ENCODE assay signal across 11 cellular contexts in the genomic region with DNA sequence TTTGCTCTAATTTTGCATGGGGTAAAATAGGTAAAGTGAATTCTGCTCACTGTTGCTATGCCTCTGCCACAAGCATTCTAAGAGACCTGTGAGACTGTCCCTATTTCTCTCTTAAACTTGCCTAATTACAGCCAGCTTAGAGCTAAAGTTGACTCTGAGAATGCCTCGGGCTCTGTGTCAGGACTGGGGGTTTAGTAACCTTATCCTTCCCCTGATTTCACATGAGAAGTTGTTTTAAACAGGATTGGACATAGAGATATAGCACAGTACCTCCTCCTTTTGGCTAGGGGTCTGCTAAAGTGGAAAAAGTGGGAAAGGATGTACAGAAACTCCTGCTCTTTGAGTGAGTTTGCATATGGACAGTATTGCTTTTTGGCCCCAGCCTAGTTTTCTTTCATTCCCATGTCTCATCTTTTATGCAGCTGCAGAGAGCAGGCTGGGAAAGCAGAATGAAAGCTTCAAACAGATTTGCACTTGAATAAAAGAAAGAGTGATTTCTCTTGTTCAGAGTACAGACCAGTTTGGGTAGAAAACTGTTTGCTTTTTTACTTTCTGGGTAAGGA.
DNase-seq lines count a peak whose midpoint lies in the region; ATAC-seq and TF ChIP-seq lines count a peak whose summit lies in the region.
"Had no signal": no experiment of that assay in that cellular context is flagged by ENCODE, and none has a peak within 500 bp of the region (broad histone marks: within the 10 kb centered on the region; RNA-seq: fewer than 3 reads in every experiment).

No MANE protein-coding gene starts in this region.

- WGBS in right cardiac atrium: 32% methylated on average over 1 of the region's 1 CpG

- H3K9me3 ChIP-seq in right cardiac atrium (ENCODE audit: control insufficient read depth, low read length): no peaks in the 10 kb centered on the region

- H3K4me1 ChIP-seq in right cardiac atrium (ENCODE audit: control insufficient read depth, insufficient read depth, low read length): no peaks in the 10 kb centered on the region

- peak in 1 of 2 donors; percentile 30 for ATAC-seq in right cardiac atrium
- ATAC-seq in GM21367 (IDR thresholded peaks at IDR 0.05; ENCODE audit: unreplicated experiment): no peak

- peak overlapping the region; percentile 51 for H3K27ac ChIP-seq in right cardiac atrium (ENCODE audit: low read length)

- intact Hi-C loops in right cardiac atrium (cut with DNase I): loop anchor here (2.0 to 10.0 kb wide), 6 partner anchors 301 to 879 kb away; no protein-coding TSS in a partner anchor

- peak; percentile 35 for DNase-seq in H4 (ENCODE audit: low spot score)
- DNase-seq in astrocyte of the spinal cord (ENCODE audit: low read depth, low spot score): peak; percentile 31
- no peak for DNase-seq in right cardiac atrium
- DNase-seq in renal cortical epithelial cell (ENCODE audit: low read depth): peak; percentile 41
- DNase-seq in NCI-H1694 treated with DMSO at 0.1 percent for 48 hours (lab: John Stamatoyannopoulos, UW): no peak
- no peak for DNase-seq in NCI-H1092 (lab: John Stamatoyannopoulos, UW)
- no peak for DNase-seq in superior temporal gyrus (ENCODE audit: extremely low spot score)
- DNase-seq: activated CD4-positive, alpha-beta T cell treated with anti-CD3 and anti-CD28 coated beads, Interleukin-2, amount 50 U/mL, for 4 hours; erythroblast; NCI-H146 had no signal

- no peak for TF ChIP-seq CTCF in astrocyte of the spinal cord (IDR thresholded peaks at IDR 0.05; ENCODE audit: low read depth, low read length)

- H3K4me3 ChIP-seq in astrocyte of the spinal cord (ENCODE audit: low read depth, low read length) (no peak overlapping the region), right cardiac atrium (ENCODE audit: low read length) (no peak overlapping the region)

- in situ Hi-C loops in astrocyte of the spinal cord (cut with HindIII; ENCODE audit: low sequenced_read_pairs): no loop called here

- no peaks in the 10 kb centered on the region for H3K27me3 ChIP-seq in right cardiac atrium (ENCODE audit: control insufficient read depth, insufficient read depth)

Comparison
In these comparisons a context has a peak if more than half of its experiments do, and no peak if none do; other contexts are left out.
1. DNase-seq: peak in H4 (single experiment), astrocyte of the spinal cord (single experiment) and renal cortical epithelial cell (single experiment); none in right cardiac atrium (0 of 3), NCI-H1694 treated with DMSO at 0.1 percent for 48 hours (single experiment), NCI-H1092 (single experiment) and superior temporal gyrus (single experiment).